ENCODE assay signal across 3 cellular contexts in the genomic region with DNA sequence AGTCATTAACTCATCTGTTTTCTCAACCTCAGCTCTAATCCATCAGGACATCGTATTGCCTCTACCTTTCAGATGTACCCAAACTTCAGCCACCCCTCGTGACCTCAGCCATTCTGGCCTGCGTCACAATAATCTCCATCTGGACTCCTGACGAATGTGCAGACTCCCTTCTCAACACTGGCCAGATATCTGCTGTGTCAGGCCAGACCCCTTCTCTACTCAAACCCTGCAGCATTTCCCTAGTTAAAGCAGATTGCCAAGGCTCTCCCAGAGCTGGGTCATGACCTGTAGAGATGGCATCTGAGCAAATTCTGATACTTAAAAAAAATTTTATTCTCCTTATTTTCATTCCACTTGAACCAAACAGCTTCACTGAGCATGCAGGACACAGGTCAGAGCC.
TF ChIP-seq lines count a peak whose summit lies in the region.

No MANE protein-coding gene starts in this region.

TF ChIP-seq in GM23338, 12 proteins besides CTCF, POLR2A, EP300 and RAD21 (continues in another document):
- TF ChIP-seq JUNB (IDR thresholded peaks at IDR 0.05; ENCODE audit: unreplicated experiment) (no peak), CREB1 (CRISPR knock-in tag; IDR thresholded peaks at IDR 0.05; ENCODE audit: low read depth) (no peak), NANOG (IDR thresholded peaks at IDR 0.05; ENCODE audit: borderline replicate concordance) (no peak), EZH2phosphoT487 (IDR thresholded peaks at IDR 0.05; ENCODE audit: unreplicated experiment) (no peak), EZH2 (IDR thresholded peaks at IDR 0.05; ENCODE audit: low read depth, unreplicated experiment) (no peak), POLR2AphosphoS5 (IDR thresholded peaks at IDR 0.05; ENCODE audit: low read depth) (no peak), STAT1 (IDR thresholded peaks at IDR 0.05; ENCODE audit: unreplicated experiment) (no peak)
- TF ChIP-seq, protein P1, sequence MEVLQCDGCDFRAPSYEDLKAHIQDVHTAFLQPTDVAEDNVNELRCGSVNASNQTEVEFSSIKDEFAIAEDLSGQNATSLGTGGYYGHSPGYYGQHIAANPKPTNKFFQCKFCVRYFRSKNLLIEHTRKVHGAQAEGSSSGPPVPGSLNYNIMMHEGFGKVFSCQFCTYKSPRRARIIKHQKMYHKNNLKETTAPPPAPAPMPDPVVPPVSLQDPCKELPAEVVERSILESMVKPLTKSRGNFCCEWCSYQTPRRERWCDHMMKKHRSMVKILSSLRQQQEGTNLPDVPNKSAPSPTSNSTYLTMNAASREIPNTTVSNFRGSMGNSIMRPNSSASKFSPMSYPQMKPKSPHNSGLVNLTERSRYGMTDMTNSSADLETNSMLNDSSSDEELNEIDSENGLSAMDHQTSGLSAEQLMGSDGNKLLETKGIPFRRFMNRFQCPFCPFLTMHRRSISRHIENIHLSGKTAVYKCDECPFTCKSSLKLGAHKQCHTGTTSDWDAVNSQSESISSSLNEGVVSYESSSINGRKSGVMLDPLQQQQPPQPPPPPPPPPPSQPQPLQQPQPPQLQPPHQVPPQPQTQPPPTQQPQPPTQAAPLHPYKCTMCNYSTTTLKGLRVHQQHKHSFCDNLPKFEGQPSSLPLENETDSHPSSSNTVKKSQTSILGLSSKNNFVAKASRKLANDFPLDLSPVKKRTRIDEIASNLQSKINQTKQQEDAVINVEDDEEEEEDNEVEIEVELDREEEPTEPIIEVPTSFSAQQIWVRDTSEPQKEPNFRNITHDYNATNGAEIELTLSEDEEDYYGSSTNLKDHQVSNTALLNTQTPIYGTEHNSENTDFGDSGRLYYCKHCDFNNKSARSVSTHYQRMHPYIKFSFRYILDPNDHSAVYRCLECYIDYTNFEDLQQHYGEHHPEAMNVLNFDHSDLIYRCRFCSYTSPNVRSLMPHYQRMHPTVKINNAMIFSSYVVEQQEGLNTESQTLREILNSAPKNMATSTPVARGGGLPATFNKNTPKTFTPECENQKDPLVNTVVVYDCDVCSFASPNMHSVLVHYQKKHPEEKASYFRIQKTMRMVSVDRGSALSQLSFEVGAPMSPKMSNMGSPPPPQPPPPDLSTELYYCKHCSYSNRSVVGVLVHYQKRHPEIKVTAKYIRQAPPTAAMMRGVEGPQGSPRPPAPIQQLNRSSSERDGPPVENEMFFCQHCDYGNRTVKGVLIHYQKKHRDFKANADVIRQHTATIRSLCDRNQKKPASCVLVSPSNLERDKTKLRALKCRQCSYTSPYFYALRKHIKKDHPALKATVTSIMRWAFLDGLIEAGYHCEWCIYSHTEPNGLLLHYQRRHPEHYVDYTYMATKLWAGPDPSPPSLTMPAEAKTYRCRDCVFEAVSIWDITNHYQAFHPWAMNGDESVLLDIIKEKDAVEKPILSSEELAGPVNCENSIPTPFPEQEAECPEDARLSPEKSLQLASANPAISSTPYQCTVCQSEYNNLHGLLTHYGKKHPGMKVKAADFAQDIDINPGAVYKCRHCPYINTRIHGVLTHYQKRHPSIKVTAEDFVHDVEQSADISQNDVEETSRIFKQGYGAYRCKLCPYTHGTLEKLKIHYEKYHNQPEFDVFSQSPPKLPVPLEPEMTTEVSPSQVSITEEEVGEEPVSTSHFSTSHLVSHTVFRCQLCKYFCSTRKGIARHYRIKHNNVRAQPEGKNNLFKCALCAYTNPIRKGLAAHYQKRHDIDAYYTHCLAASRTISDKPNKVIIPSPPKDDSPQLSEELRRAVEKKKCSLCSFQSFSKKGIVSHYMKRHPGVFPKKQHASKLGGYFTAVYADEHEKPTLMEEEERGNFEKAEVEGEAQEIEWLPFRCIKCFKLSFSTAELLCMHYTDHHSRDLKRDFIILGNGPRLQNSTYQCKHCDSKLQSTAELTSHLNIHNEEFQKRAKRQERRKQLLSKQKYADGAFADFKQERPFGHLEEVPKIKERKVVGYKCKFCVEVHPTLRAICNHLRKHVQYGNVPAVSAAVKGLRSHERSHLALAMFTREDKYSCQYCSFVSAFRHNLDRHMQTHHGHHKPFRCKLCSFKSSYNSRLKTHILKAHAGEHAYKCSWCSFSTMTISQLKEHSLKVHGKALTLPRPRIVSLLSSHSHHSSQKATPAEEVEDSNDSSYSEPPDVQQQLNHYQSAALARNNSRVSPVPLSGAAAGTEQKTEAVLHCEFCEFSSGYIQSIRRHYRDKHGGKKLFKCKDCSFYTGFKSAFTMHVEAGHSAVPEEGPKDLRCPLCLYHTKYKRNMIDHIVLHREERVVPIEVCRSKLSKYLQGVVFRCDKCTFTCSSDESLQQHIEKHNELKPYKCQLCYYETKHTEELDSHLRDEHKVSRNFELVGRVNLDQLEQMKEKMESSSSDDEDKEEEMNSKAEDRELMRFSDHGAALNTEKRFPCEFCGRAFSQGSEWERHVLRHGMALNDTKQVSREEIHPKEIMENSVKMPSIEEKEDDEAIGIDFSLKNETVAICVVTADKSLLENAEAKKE (CRISPR knock-in tag; IDR thresholded peaks at IDR 0.05), result no peak

TF ChIP-seq in SK-N-SH, 30 proteins besides CTCF, POLR2A, EP300 and RAD21 (continues in another document):
- no peak for TF ChIP-seq EZH2phosphoT487 (IDR thresholded peaks at IDR 0.05; ENCODE audit: borderline replicate concordance, low read depth)
- no peak for TF ChIP-seq TAF1 (IDR thresholded peaks at IDR 0.05; ENCODE audit: borderline replicate concordance, low read depth, low read length)
- no peak for TF ChIP-seq SMC3 (IDR thresholded peaks at IDR 0.05; ENCODE audit: low read depth, low read length)
- TF ChIP-seq CHD2 (IDR thresholded peaks at IDR 0.05; ENCODE audit: low read length, partially characterized antibody), result peak; percentile 10
- TF ChIP-seq ELF1 (IDR thresholded peaks at IDR 0.05), result no peak
- TF ChIP-seq, protein P2, sequence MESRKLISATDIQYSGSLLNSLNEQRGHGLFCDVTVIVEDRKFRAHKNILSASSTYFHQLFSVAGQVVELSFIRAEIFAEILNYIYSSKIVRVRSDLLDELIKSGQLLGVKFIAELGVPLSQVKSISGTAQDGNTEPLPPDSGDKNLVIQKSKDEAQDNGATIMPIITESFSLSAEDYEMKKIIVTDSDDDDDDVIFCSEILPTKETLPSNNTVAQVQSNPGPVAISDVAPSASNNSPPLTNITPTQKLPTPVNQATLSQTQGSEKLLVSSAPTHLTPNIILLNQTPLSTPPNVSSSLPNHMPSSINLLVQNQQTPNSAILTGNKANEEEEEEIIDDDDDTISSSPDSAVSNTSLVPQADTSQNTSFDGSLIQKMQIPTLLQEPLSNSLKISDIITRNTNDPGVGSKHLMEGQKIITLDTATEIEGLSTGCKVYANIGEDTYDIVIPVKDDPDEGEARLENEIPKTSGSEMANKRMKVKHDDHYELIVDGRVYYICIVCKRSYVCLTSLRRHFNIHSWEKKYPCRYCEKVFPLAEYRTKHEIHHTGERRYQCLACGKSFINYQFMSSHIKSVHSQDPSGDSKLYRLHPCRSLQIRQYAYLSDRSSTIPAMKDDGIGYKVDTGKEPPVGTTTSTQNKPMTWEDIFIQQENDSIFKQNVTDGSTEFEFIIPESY (IDR thresholded peaks at IDR 0.05; ENCODE audit: borderline replicate concordance, low read depth), result no peak
- no peak for TF ChIP-seq YY1 (IDR thresholded peaks at IDR 0.05; ENCODE audit: low read depth)
- no peak for TF ChIP-seq TCF12 (IDR thresholded peaks at IDR 0.05)
- no peak for TF ChIP-seq JUND (IDR thresholded peaks at IDR 0.05)
- no peak for TF ChIP-seq MXI1 (IDR thresholded peaks at IDR 0.05; ENCODE audit: low read depth, low read length)
- no peak for TF ChIP-seq FOSL2 (IDR thresholded peaks at IDR 0.05; ENCODE audit: borderline replicate concordance, low read depth)
- TF ChIP-seq, protein P3, sequence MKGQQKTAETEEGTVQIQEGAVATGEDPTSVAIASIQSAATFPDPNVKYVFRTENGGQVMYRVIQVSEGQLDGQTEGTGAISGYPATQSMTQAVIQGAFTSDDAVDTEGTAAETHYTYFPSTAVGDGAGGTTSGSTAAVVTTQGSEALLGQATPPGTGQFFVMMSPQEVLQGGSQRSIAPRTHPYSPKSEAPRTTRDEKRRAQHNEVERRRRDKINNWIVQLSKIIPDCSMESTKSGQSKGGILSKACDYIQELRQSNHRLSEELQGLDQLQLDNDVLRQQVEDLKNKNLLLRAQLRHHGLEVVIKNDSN (IDR thresholded peaks at IDR 0.05; ENCODE audit: borderline replicate concordance, low read depth), result no peak
- TF ChIP-seq NFIC (IDR thresholded peaks at IDR 0.05; ENCODE audit: borderline replicate concordance), result no peak
- TF ChIP-seq GABPA (IDR thresholded peaks at IDR 0.05; ENCODE audit: low read depth), result no peak
- peak; percentile 50; the same call in 1 of the 2 replicates for TF ChIP-seq RCOR1 (IDR thresholded peaks at IDR 0.05; ENCODE audit: low read length)
- TF ChIP-seq, protein P4, sequence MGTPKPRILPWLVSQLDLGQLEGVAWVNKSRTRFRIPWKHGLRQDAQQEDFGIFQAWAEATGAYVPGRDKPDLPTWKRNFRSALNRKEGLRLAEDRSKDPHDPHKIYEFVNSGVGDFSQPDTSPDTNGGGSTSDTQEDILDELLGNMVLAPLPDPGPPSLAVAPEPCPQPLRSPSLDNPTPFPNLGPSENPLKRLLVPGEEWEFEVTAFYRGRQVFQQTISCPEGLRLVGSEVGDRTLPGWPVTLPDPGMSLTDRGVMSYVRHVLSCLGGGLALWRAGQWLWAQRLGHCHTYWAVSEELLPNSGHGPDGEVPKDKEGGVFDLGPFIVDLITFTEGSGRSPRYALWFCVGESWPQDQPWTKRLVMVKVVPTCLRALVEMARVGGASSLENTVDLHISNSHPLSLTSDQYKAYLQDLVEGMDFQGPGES (IDR thresholded peaks at IDR 0.05; ENCODE audit: low read depth, low read length), result no peak
- TF ChIP-seq, protein P5, sequence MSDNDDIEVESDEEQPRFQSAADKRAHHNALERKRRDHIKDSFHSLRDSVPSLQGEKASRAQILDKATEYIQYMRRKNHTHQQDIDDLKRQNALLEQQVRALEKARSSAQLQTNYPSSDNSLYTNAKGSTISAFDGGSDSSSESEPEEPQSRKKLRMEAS (IDR thresholded peaks at IDR 0.05; ENCODE audit: low read depth), result no peak
- TF ChIP-seq RXRA (IDR thresholded peaks at IDR 0.05; ENCODE audit: borderline replicate concordance, low read depth), result no peak

TF ChIP-seq in H1, 55 proteins besides CTCF, POLR2A, EP300 and RAD21:
- TF ChIP-seq MAFK (IDR thresholded peaks at IDR 0.05; ENCODE audit: low read depth, low read length) (no peak), RBBP5 (IDR thresholded peaks at IDR 0.05; ENCODE audit: borderline replicate concordance, low read depth, low read length) (no peak), GABPA (IDR thresholded peaks at IDR 0.05; ENCODE audit: borderline replicate concordance, insufficient read depth, low read length) (no peak), CBX8 (IDR thresholded peaks at IDR 0.05; ENCODE audit: borderline replicate concordance, low read depth, low read length) (no peak), BACH1 (IDR thresholded peaks at IDR 0.05; ENCODE audit: low read length) (no peak), RFX5 (IDR thresholded peaks at IDR 0.05; ENCODE audit: borderline replicate concordance, low read depth, low read length) (no peak), KDM1A (IDR thresholded peaks at IDR 0.05; ENCODE audit: borderline replicate concordance, low read length) (no peak)
- TF ChIP-seq, protein P6, sequence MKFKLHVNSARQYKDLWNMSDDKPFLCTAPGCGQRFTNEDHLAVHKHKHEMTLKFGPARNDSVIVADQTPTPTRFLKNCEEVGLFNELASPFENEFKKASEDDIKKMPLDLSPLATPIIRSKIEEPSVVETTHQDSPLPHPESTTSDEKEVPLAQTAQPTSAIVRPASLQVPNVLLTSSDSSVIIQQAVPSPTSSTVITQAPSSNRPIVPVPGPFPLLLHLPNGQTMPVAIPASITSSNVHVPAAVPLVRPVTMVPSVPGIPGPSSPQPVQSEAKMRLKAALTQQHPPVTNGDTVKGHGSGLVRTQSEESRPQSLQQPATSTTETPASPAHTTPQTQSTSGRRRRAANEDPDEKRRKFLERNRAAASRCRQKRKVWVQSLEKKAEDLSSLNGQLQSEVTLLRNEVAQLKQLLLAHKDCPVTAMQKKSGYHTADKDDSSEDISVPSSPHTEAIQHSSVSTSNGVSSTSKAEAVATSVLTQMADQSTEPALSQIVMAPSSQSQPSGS (IDR thresholded peaks at IDR 0.05; ENCODE audit: low read length), result no peak
